1 cellular context compared by ENCODE assay signal in genomic region chr3:57227930-57228733, GRCh38.
TF ChIP-seq lines count a peak whose summit lies in the region.

No MANE protein-coding gene starts in this region.

TF ChIP-seq in HEK293, 187 proteins besides CTCF, POLR2A, EP300 and RAD21 (continued from another document):
- TF ChIP-seq ZNF169 (tag by site-specific recombination; IDR thresholded peaks at IDR 0.05), result no peak
- no peak for TF ChIP-seq ZNF174 (tag by site-specific recombination; IDR thresholded peaks at IDR 0.05)
- TF ChIP-seq ZNF626 (tag by site-specific recombination; IDR thresholded peaks at IDR 0.05), result no peak
- no peak for TF ChIP-seq ZNF701 (tag by site-specific recombination; IDR thresholded peaks at IDR 0.05)
- peak; percentile 62 for TF ChIP-seq ZBTB26 (tag by site-specific recombination; optimal IDR thresholded peaks at IDR 0.05)
- TF ChIP-seq MYNN (tag by site-specific recombination; IDR thresholded peaks at IDR 0.05; ENCODE audit: borderline replicate concordance), result peak; percentile 98
- no peak for TF ChIP-seq ZNF792 (tag by site-specific recombination; IDR thresholded peaks at IDR 0.05)
- no peak for TF ChIP-seq TSHZ1 (tag by site-specific recombination; IDR thresholded peaks at IDR 0.05; ENCODE audit: borderline replicate concordance)
- TF ChIP-seq ZNF394 (tag by site-specific recombination; IDR thresholded peaks at IDR 0.05; ENCODE audit: borderline replicate concordance), result peak; percentile 55; the same call in 1 of the 2 replicates
- TF ChIP-seq ZNF335 (tag by site-specific recombination; conservative IDR thresholded peaks at IDR 0.05), result peak; percentile 35
- TF ChIP-seq ZNF596 (tag by site-specific recombination; IDR thresholded peaks at IDR 0.05), result peak; percentile 38; the same call in 1 of the 2 replicates
- TF ChIP-seq ZBTB17 (tag by site-specific recombination; IDR thresholded peaks at IDR 0.05), result peak; percentile 67
- no peak for TF ChIP-seq ZNF488 (tag by site-specific recombination; IDR thresholded peaks at IDR 0.05)
- TF ChIP-seq ZBTB11 (tag by site-specific recombination; conservative IDR thresholded peaks at IDR 0.05; ENCODE audit: low read depth), result no peak
- peak; percentile 62 for TF ChIP-seq ZBTB8A (tag by site-specific recombination; IDR thresholded peaks at IDR 0.05)
- TF ChIP-seq EGR2 (tag by site-specific recombination; IDR thresholded peaks at IDR 0.05; ENCODE audit: low read depth), result 0 out of 2 replicates have a peak, but pooled peaks have one; percentile 2
- TF ChIP-seq KLF10 (tag by site-specific recombination; IDR thresholded peaks at IDR 0.05), result no peak; the same call in 1 of the 2 replicates
TF ChIP-seq in HEK293: peak in this region for 13.
